ENCODE assay signal across 12 cellular contexts in genomic region chr5:342501-343460, GRCh38. TPM values are rescaled to one million over a fixed set of nuclear protein-coding genes. Genes with fewer than 3 reads are reported as not detected.
DNase-seq lines count a peak whose midpoint lies in the region; ATAC-seq, FAIRE-seq and TF ChIP-seq lines count a peak whose summit lies in the region.
"Had no signal": no experiment of that assay in that cellular context is flagged by ENCODE, and none has a peak within 500 bp of the region (broad histone marks: within the 10 kb centered on the region; RNA-seq: fewer than 3 reads in every experiment).

No MANE protein-coding gene starts in this region.

- H3K9ac ChIP-seq in K562 (ENCODE audit: insufficient read depth in 1 of 2, low read depth in 2 of 2, low read length in 2 of 2): no peak overlapping the region

- intact Hi-C loops in K562 (cut with micrococcal nuclease): no loop called here
- intact Hi-C loops in prostate gland (cut with DNase I): no loop called here

- H3K9me3 ChIP-seq in K562 (replicated peaks; ENCODE audit: control insufficient read depth, insufficient read depth, low read depth, low read length) (no peaks in the 10 kb centered on the region), prostate gland (no peaks in the 10 kb centered on the region)
- H3K9me3 ChIP-seq: neutrophil had no signal

- H3K4me2 ChIP-seq in K562 (ENCODE audit: insufficient read depth, low read length): no peak overlapping the region

- peaks cover 14 to 34% of the 10 kb centered on the region in 2 experiments; a peak in 3 of 5 replicates for H3K27me3 ChIP-seq in K562 (ENCODE audit: control insufficient read depth in 2 of 2, insufficient read depth in 2 of 2, low read length in 2 of 2)
- H3K27me3 ChIP-seq in prostate gland (replicated peaks; ENCODE audit: insufficient read depth): no peaks in the 10 kb centered on the region

- H4K20me1 ChIP-seq in K562 (replicated peaks; ENCODE audit: control insufficient read depth, insufficient read depth, low read length): 0 out of 2 replicates have a peak, but pooled peaks cover 3% of the 10 kb centered on the region

- WGBS in K562 (ENCODE audit: insufficient coverage, low coverage, missing lambda C conversion rate): 27% methylated on average over 19 of the region's 27 CpGs
- WGBS in prostate gland: 89% methylated on average over 27 of the region's 27 CpGs

- H3K27ac ChIP-seq in K562 (ENCODE audit: extremely low read depth, low read depth, low read length) (no peak overlapping the region), prostate gland (no peak overlapping the region)
- H3K27ac ChIP-seq: neutrophil had no signal

- no peak for TF ChIP-seq EP300 in K562 (IDR thresholded peaks at IDR 0.05; ENCODE audit: low read length)

- TF ChIP-seq POLR2A in K562 (conservative IDR thresholded peaks at IDR 0.05) (no peak), prostate gland (IDR thresholded peaks at IDR 0.05) (no peak)

- ATAC-seq in K562 (no peak), HG02571 (IDR thresholded peaks at IDR 0.05; ENCODE audit: unreplicated experiment) (no peak)

- POLR2A ChIA-PET in K562 (lab: Yijun Ruan, JAX): no interaction called here

- H3K36me3 ChIP-seq in K562 (ENCODE audit: control insufficient read depth, insufficient read depth, low read length) (no peaks in the 10 kb centered on the region), prostate gland (no peaks in the 10 kb centered on the region)
- H3K36me3 ChIP-seq: neutrophil had no signal

- peak; percentile 56 for DNase-seq in activated CD8-positive, alpha-beta memory T cell treated with anti-CD3 and anti-CD28 coated beads for 24 hours
- DNase-seq in activated CD8-positive, alpha-beta memory T cell treated with anti-CD3 and anti-CD28 coated beads, Interleukin-2, amount 50 U/mL, for 4 hours: no peak
- DNase-seq in MV-4-11 (lab: John Stamatoyannopoulos, UW): peak; percentile 22
- peak in 1 of 4 experiments; percentile 6 for DNase-seq in K562 (ENCODE audit: extremely low read depth in 1 of 4, low spot score in 3 of 4)
- DNase-seq in prostate gland (ENCODE audit: low spot score): peak; percentile 3
- DNase-seq in activated gamma-delta T cell treated with Interleukin-2 at 50 U/mL for 16 hours: no peak
- DNase-seq in DMS153 (lab: John Stamatoyannopoulos, UW): no peak
- DNase-seq: activated B cell treated with CpG ODN at 0.5 μM for 24 hours; NCI-H1436; stimulated activated CD4-positive, alpha-beta T cell treated with anti-CD3 and anti-CD28 coated beads, Interleukin-4, amount 100 ng/mL, for 4 hours had no signal

- FAIRE-seq in K562 (lab: Jason Lieb, UNC): no peak

- in situ Hi-C loops in K562 (cut with MboI): no loop called here

- CTCF ChIA-PET in K562 (lab: Yijun Ruan, JAX; ENCODE audit: low intra/inter-chr PET ratio): no interaction called here

- H2AFZ ChIP-seq in K562 (ENCODE audit: low read depth, low read length): no peak overlapping the region

- peaks cover 0 to 16% of the 10 kb centered on the region in 2 experiments; a peak in 2 of 5 replicates for H3K4me1 ChIP-seq in K562 (replicated peaks in 1 of 2; ENCODE audit: control insufficient read depth in 2 of 2, insufficient read depth in 2 of 2, low read length in 2 of 2)
- H3K4me1 ChIP-seq in prostate gland (replicated peaks): no peaks in the 10 kb centered on the region

- no peaks in the 10 kb centered on the region for H3K9me1 ChIP-seq in K562 (ENCODE audit: control insufficient read depth, insufficient read depth, low read length)

- TF ChIP-seq RAD21 in K562 (CRISPR knock-in tag; conservative IDR thresholded peaks at IDR 0.05 in 1 of 2, IDR thresholded peaks at IDR 0.05 in 1 of 2): no peak

- no TSS peak for BruUV-seq in K562 (replicated peaks; lab: Mats Ljungman, UMichigan)

- H3K4me3 ChIP-seq in K562 (no peak overlapping the region), prostate gland (no peak overlapping the region)

- no peaks in the 10 kb centered on the region for H3K79me2 ChIP-seq in K562 (ENCODE audit: control insufficient read depth, insufficient read depth, low read length)

- TF ChIP-seq CTCF in K562 (IDR thresholded peaks at IDR 0.05 in 2 of 3, conservative IDR thresholded peaks at IDR 0.05 in 1 of 3; ENCODE audit: insufficient read depth in 2 of 3, low read depth in 1 of 3, low read length in 3 of 3) (no peak), prostate gland (IDR thresholded peaks at IDR 0.05) (no peak)

TF ChIP-seq in K562, 482 proteins besides CTCF, POLR2A, EP300 and RAD21:
- TF ChIP-seq GTF2F1 (IDR thresholded peaks at IDR 0.05; ENCODE audit: low read depth, low read length) (no peak), GTF2A2 (tag; IDR thresholded peaks at IDR 0.05) (no peak), IRF2 (CRISPR knock-in tag; IDR thresholded peaks at IDR 0.05) (no peak), SPI1 (IDR thresholded peaks at IDR 0.05; ENCODE audit: borderline replicate concordance, low read depth, low read length) (peak; percentile 58; the same call in 1 of the 2 replicates), REST (CRISPR knock-in tag; IDR thresholded peaks at IDR 0.05; ENCODE audit: low read depth) (no peak), ZNF444 (CRISPR knock-in tag; IDR thresholded peaks at IDR 0.05) (no peak), HCFC1 (IDR thresholded peaks at IDR 0.05; ENCODE audit: low read depth, low read length) (no peak)

RNA-seq across cellular contexts. Expression of gene AHRR, which starts 21.3 kb away (rescaled TPM):
- 2.8 and 5.5 TPM in 2 replicates for total RNA-seq in K562 (2011; cell fraction: chromatin; rRNA removed; ENCODE audit: low replicate concordance)
- 2.1 and 3.2 TPM in 2 replicates for total RNA-seq in K562 (2011; cell fraction: nucleolus; rRNA removed)
- total RNA-seq in K562 (2011; cell fraction: nucleoplasm; rRNA removed): 0.99 and 1.4 TPM in 2 replicates
- total RNA-seq in K562 (2014; rRNA removed) (0.82 and 1.1 TPM in 2 replicates), K562 (2014; rRNA removed; fragmentation: Illumina TruSeq; extraction: Trizol) (0.18 and 0.61 TPM in 2 replicates), K562 (2015; rRNA removed; fragmentation: Illumina TruSeq; extraction: Trizol) (1.2 TPM in 2 replicates), K562 (2021) (1.6 and 1.8 TPM in 2 replicates), prostate gland (10 to 100 TPM in 1 of 2 donors, 1 to 10 TPM in 1; 1.9 to 17.7 TPM)
- polyA plus RNA-seq in K562 (2011; rRNA removed) (0.68 and 1.3 TPM in 2 replicates), K562 (2014; fragmentation: Illumina TruSeq; extraction: Trizol) (0.43 and 0.72 TPM in 2 replicates), K562 (2014; fragmentation: Nextera tagmentation; extraction: Ambion mirVana) (under 1 TPM in 1 of 2 experiments, not detected in 1; 0.06 TPM), K562 (2014; rRNA removed) (0.89 and 1.8 TPM in 2 replicates)
- 0.88 and 1.8 TPM in 2 replicates for polyA plus RNA-seq in K562 (2011; cell fraction: cytosol; rRNA removed)
- 5.4 and 7.4 TPM in 2 replicates for polyA plus RNA-seq in K562 (2011; cell fraction: nucleus; rRNA removed)
- polyA plus RNA-seq in K562 (2012): 1.6 and 4.2 TPM in 2 replicates
- 0.15 and 0.91 TPM in 2 replicates for polyA minus RNA-seq in K562 (2011; rRNA and poly(A)+ RNA removed)
- polyA minus RNA-seq in K562 (2011; cell fraction: cytosol; rRNA and poly(A)+ RNA removed): 0.76 and 1.3 TPM in 2 replicates
- 2.3 and 2.9 TPM in 2 replicates for polyA minus RNA-seq in K562 (2011; cell fraction: nucleus; rRNA and poly(A)+ RNA removed)

Comparison
In these comparisons a context has a peak if more than half of its experiments do, and no peak if none do; other contexts are left out.
1. DNase-seq: peak in activated CD8-positive, alpha-beta memory T cell treated with anti-CD3 and anti-CD28 coated beads for 24 hours (single experiment), MV-4-11 (single experiment) and prostate gland (single experiment); none in activated CD8-positive, alpha-beta memory T cell treated with anti-CD3 and anti-CD28 coated beads, Interleukin-2, amount 50 U/mL, for 4 hours (single experiment), activated gamma-delta T cell treated with Interleukin-2 at 50 U/mL for 16 hours (single experiment) and DMS153 (single experiment).